28 cellular contexts compared by ENCODE assay signal in genomic region chr13:50867641-50867952, GRCh38. TPM values are rescaled to one million over a fixed set of nuclear protein-coding genes. Genes with fewer than 3 reads are reported as not detected.
"Had no signal": no experiment of that assay in that cellular context is flagged by ENCODE, and none has a peak within 500 bp of the region (broad histone marks: within the 10 kb centered on the region; RNA-seq: fewer than 3 reads in every experiment).

No MANE protein-coding gene starts in this region.

- ATAC-seq: activated CD8-positive, alpha-beta memory T cell treated with anti-CD3 and anti-CD28 coated beads, Interleukin-2, amount 10 ng/mL, durations not matched to agents 7 days and 5 days; PC-3; T-helper 17 cell had no signal

- H3K9me3 ChIP-seq: MG63 had no signal

- H3K36me3 Mint-ChIP-seq: activated CD8-positive, alpha-beta memory T cell treated with anti-CD3 and anti-CD28 coated beads, Interleukin-2, amount 10 ng/mL, durations not matched to agents 7 days and 5 days; activated naive CD8-positive, alpha-beta T cell had no signal

- H3K9ac ChIP-seq: KMS-11 had no signal

- H3K27me3 Mint-ChIP-seq: activated naive CD8-positive, alpha-beta T cell; activated T-cell treated with anti-CD3 and anti-CD28 coated beads, Interleukin-2, amount 50 U/mL, for 24 hours; T-helper 17 cell had no signal

- H3K27me3 ChIP-seq: brain microvascular endothelial cell, cardiac muscle cell, MG63 had no signal

- H3K27ac ChIP-seq: brain microvascular endothelial cell, cardiac muscle cell, KMS-11 had no signal

- DNase-seq: activated B cell treated with CpG ODN at 0.5 μM for 24 hours; activated CD4-positive, alpha-beta T cell treated with anti-CD3 and anti-CD28 coated beads for 1 hour; activated CD4-positive, alpha-beta T cell treated with anti-CD3 and anti-CD28 coated beads, Interleukin-2, amount 10 ng/mL, durations not matched to agents 24 days and 14 days; activated CD4-positive, alpha-beta T cell treated with anti-CD3 and anti-CD28 coated beads, Interleukin-2, amount 50 U/mL, for 48 hours; activated CD8-positive, alpha-beta memory T cell treated with anti-CD3 and anti-CD28 coated beads, Interleukin-2, amount 10 ng/mL, durations not matched to agents 7 days and 5 days; activated effector memory CD4-positive, alpha-beta T cell treated with anti-CD3 and anti-CD28 coated beads, Interleukin-2, amount 50 U/mL, for 16 hours; activated naive CD4-positive, alpha-beta T cell treated with Interleukin-2 at 50 U/mL for 16 hours; activated T-cell treated with anti-CD3 and anti-CD28 coated beads, Interleukin-2, amount 50 U/mL, for 24 hours; brain microvascular endothelial cell; cerebellar nuclear complex; MG63; NCI-H1048; NCI-H1417 treated with DMSO at 0.1 percent for 48 hours; NCI-H1694; NCI-H2029; NCI-H2107; NCI-H345; NCI-H510A; NCI-H526 treated with DMSO at 0.1 percent for 48 hours; NCI-H82; PC-3; SHP77 treated with DMSO at 0.1 percent for 48 hours; T-helper 17 cell; T-helper 9 cell had no signal

- H3K4me3 Mint-ChIP-seq: activated B cell treated with CpG ODN at 0.5 μM for 24 hours; activated CD4-positive, alpha-beta T cell treated with anti-CD3 and anti-CD28 coated beads, Interleukin-2, amount 10 ng/mL, durations not matched to agents 24 days and 14 days; activated CD8-positive, alpha-beta memory T cell treated with anti-CD3 and anti-CD28 coated beads, Interleukin-2, amount 10 ng/mL, durations not matched to agents 7 days and 5 days; activated naive CD8-positive, alpha-beta T cell; activated T-cell treated with anti-CD3 and anti-CD28 coated beads, Interleukin-2, amount 50 U/mL, for 24 hours; T-helper 17 cell had no signal

- H3K27ac Mint-ChIP-seq: activated B cell treated with CpG ODN at 0.5 μM for 24 hours; activated CD8-positive, alpha-beta memory T cell treated with anti-CD3 and anti-CD28 coated beads, Interleukin-2, amount 10 ng/mL, durations not matched to agents 7 days and 5 days; activated naive CD8-positive, alpha-beta T cell; activated T-cell treated with anti-CD3 and anti-CD28 coated beads, Interleukin-2, amount 50 U/mL, for 24 hours; T-helper 17 cell had no signal

- H3K4me2 ChIP-seq: KMS-11 had no signal

- H3K4me3 ChIP-seq: cardiac muscle cell, MG63 had no signal

- H3K36me3 ChIP-seq: brain microvascular endothelial cell, cardiac muscle cell, MG63 had no signal

RNA-seq across cellular contexts. Expression of gene DLEU7, which starts 24.1 kb away (rescaled TPM):
- total RNA-seq: activated B cell treated with CpG ODN at 0.5 μM for 24 hours; activated CD4-positive, alpha-beta T cell treated with anti-CD3 and anti-CD28 coated beads, Interleukin-2, amount 10 ng/mL, durations not matched to agents 24 days and 14 days; activated CD8-positive, alpha-beta memory T cell treated with anti-CD3 and anti-CD28 coated beads, Interleukin-2, amount 10 ng/mL, durations not matched to agents 7 days and 5 days; cardiac muscle cell; PC-3; SK-MEL-5; T-helper 17 cell had no signal
- polyA plus RNA-seq: cardiac muscle cell had no signal
